ENCODE assay signal across 1 cellular context in genomic region chr2:176373155-176373554, GRCh38.
A peak's percentile ranks its signal among the peaks of the same experiment; 100 is the strongest.
TF ChIP-seq lines count a peak whose summit lies in the region.

No MANE protein-coding gene starts in this region.

TF ChIP-seq in HepG2, 621 proteins besides CTCF, POLR2A, EP300 and RAD21 (continued from another document):
- TF ChIP-seq PAXIP1 (CRISPR knock-in tag; conservative IDR thresholded peaks at IDR 0.05) (peak; percentile 40; the same call in 1 of the 2 replicates), SIX4 (CRISPR knock-in tag; IDR thresholded peaks at IDR 0.05) (peak; percentile 96), HNF4A (CRISPR knock-in tag; IDR thresholded peaks at IDR 0.05) (peak; percentile 87), GATAD2A (CRISPR knock-in tag; IDR thresholded peaks at IDR 0.05) (peak; percentile 47; the same call in 1 of the 2 replicates), ZNF644 (CRISPR knock-in tag; IDR thresholded peaks at IDR 0.05; ENCODE audit: low read depth) (peak; percentile 59; the same call in 1 of the 2 replicates), CEBPB (IDR thresholded peaks at IDR 0.05; ENCODE audit: borderline replicate concordance, low read depth, low read length) (peak; percentile 39; the same call in 1 of the 2 replicates), NCOA2 (CRISPR knock-in tag; IDR thresholded peaks at IDR 0.05) (peak; percentile 38; the same call in 1 of the 2 replicates), SALL1 (CRISPR knock-in tag; IDR thresholded peaks at IDR 0.05) (peak; percentile 31; the same call in 1 of the 2 replicates), ARID5B (CRISPR knock-in tag; IDR thresholded peaks at IDR 0.05) (peak; percentile 64), CEBPG (CRISPR knock-in tag; IDR thresholded peaks at IDR 0.05) (0 out of 2 replicates have a peak, but pooled peaks have one; percentile 16), NCOR1 (IDR thresholded peaks at IDR 0.05; ENCODE audit: borderline replicate concordance, low read length) (peak; percentile 39; the same call in 1 of the 2 replicates)
- TF ChIP-seq, protein P1, sequence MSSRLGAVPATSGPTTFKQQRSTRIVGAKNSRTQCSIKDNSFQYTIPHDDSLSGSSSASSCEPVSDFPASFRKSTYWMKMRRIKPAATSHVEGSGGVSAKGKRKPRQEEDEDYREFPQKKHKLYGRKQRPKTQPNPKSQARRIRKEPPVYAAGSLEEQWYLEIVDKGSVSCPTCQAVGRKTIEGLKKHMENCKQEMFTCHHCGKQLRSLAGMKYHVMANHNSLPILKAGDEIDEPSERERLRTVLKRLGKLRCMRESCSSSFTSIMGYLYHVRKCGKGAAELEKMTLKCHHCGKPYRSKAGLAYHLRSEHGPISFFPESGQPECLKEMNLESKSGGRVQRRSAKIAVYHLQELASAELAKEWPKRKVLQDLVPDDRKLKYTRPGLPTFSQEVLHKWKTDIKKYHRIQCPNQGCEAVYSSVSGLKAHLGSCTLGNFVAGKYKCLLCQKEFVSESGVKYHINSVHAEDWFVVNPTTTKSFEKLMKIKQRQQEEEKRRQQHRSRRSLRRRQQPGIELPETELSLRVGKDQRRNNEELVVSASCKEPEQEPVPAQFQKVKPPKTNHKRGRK (CRISPR knock-in tag; IDR thresholded peaks at IDR 0.05): peak; percentile 99
